ENCODE assay signal across 6 cellular contexts in genomic region chr1:109499661-109500536, GRCh38. TPM values are rescaled to one million over a fixed set of nuclear protein-coding genes. Genes with fewer than 3 reads are reported as not detected.
DNase-seq lines count a peak whose midpoint lies in the region; TF ChIP-seq lines count a peak whose summit lies in the region.

No MANE protein-coding gene starts in this region.

- H3K27me3 ChIP-seq in tibial artery: no peaks in the 10 kb centered on the region

- peaks cover 0 to 66% (median 41%) of the 10 kb centered on the region in 4 donors for H3K4me1 ChIP-seq in tibial artery

- H3K27ac ChIP-seq in tibial artery: peak overlapping the region; percentile 57 to 59

- peaks cover 0 to 50% (median 22%) of the 10 kb centered on the region in 3 donors for H3K36me3 ChIP-seq in tibial artery

- POLR2A ChIA-PET in AG04449 (lab: Yijun Ruan, JAX): interaction anchor here (1.6 kb wide), 1 partner anchor 49 kb away, joined by 4 read pairs; the partner anchor contains the start of gene GNAI3

- TF ChIP-seq CTCF in AG04449 (IDR thresholded peaks at IDR 0.05; ENCODE audit: insufficient read depth, low read length, missing control alignments): peak; percentile 41
- peak in 1 of 2 experiments; percentile 28 for TF ChIP-seq CTCF in tibial artery (IDR thresholded peaks at IDR 0.05)

- no peak for DNase-seq in AG04449 (ENCODE audit: low read depth, low spot score)
- DNase-seq in HT-29 (ENCODE audit: low spot score): peak; percentile 63
- DNase-seq in activated CD4-positive, alpha-beta T cell treated with anti-CD3 and anti-CD28 coated beads, Interleukin-2, amount 50 U/mL, for 4 hours: peak; percentile 53 to 54
- DNase-seq in head of caudate nucleus: peak in 36 of 42 donors; percentile 17 to 86 (median 52)
- no peak for DNase-seq in tibial artery
- no peak for DNase-seq in NCI-H187 treated with DMSO at 0.1 percent for 48 hours (lab: John Stamatoyannopoulos, UW)

- no peak overlapping the region for H3K4me3 ChIP-seq in AG04449 (ENCODE audit: low read depth, low read length)
- no peak overlapping the region for H3K4me3 ChIP-seq in tibial artery

- H3K9me3 ChIP-seq in tibial artery: no peaks in the 10 kb centered on the region

- intact Hi-C loops in head of caudate nucleus (cut with DNase I): no loop called here
- intact Hi-C loops in tibial artery (cut with DNase I; ENCODE audit: low total_unique reads): no loop called here

- CTCF ChIA-PET in AG04449 (lab: Yijun Ruan, JAX): interaction anchor here (0.6 to 43.1 kb wide), 11 partner anchors 5 to 299 kb away, joined by 3 to 2790 read pairs (median 3); partner anchors contain the start of genes AMIGO1, ATXN7L2, CYB561D1 and GNAI3

RNA-seq across cellular contexts. Expression of gene CYB561D1, which starts 6.0 kb away (rescaled TPM):
- total RNA-seq in HT-29 (2014; rRNA removed; shearing (Covaris generic)): 5.9 TPM in 2 replicates

RNA-seq across cellular contexts. Expression of gene AMIGO1, which starts 9.6 kb away (rescaled TPM):
- 1.1 and 1.2 TPM in 2 replicates for total RNA-seq in HT-29 (2014; rRNA removed; shearing (Covaris generic))

RNA-seq across cellular contexts. Expression of gene ATXN7L2, which starts 16.2 kb away (rescaled TPM):
- total RNA-seq in HT-29 (2014; rRNA removed; shearing (Covaris generic)): 10.8 and 14.1 TPM in 2 replicates

RNA-seq across cellular contexts. Expression of gene SYPL2, which starts 33.6 kb away (rescaled TPM):
- not detected in 2 replicates for total RNA-seq in HT-29 (2014; rRNA removed; shearing (Covaris generic))

RNA-seq across cellular contexts. Expression of gene GPR61, which starts 39.8 kb away (rescaled TPM):
- 0.18 TPM in 1 of 2 replicates, not detected in the other for total RNA-seq in HT-29 (2014; rRNA removed; shearing (Covaris generic))

Comparison
In these comparisons a context has a peak if more than half of its experiments do, and no peak if none do; other contexts are left out.
1. DNase-seq: peak in HT-29 (single experiment), activated CD4-positive, alpha-beta T cell treated with anti-CD3 and anti-CD28 coated beads, Interleukin-2, amount 50 U/mL, for 4 hours (2 of 2) and head of caudate nucleus (36 of 42); none in AG04449 (single experiment), tibial artery (0 of 2) and NCI-H187 treated with DMSO at 0.1 percent for 48 hours (single experiment).